In genomic region chr1:167648252-167648849, GRCh38 we compare ENCODE assay signal across 15 cellular contexts. TPM values are rescaled to one million over a fixed set of nuclear protein-coding genes. Genes with fewer than 3 reads are reported as not detected.
DNase-seq lines count a peak whose midpoint lies in the region; ATAC-seq lines count a peak whose summit lies in the region.
"Had no signal": no experiment of that assay in that cellular context is flagged by ENCODE, and none has a peak within 500 bp of the region (broad histone marks: within the 10 kb centered on the region; RNA-seq: fewer than 3 reads in every experiment).

No MANE protein-coding gene starts in this region.

- H3K9me3 Mint-ChIP-seq in CD8-positive, alpha-beta memory T cell = no peaks in the 10 kb centered on the region
- no peaks in the 10 kb centered on the region for H3K9me3 Mint-ChIP-seq in activated naive CD8-positive, alpha-beta T cell (ENCODE audit: low read depth)

- H3K36me3 Mint-ChIP-seq in CD8-positive, alpha-beta memory T cell = peaks cover 0 to 59% (median 10%) of the 10 kb centered on the region in 3 donors
- H3K36me3 Mint-ChIP-seq in activated naive CD8-positive, alpha-beta T cell = no peaks in the 10 kb centered on the region

- POLR2A ChIA-PET in CD8-positive, alpha-beta memory T cell (lab: Charles Lee) = interaction anchor here (1.1 kb wide), 1 partner anchor 20 kb away, joined by 4 read pairs; no protein-coding TSS in a partner anchor

- CTCF ChIA-PET in CD8-positive, alpha-beta memory T cell (lab: Charles Lee) = interaction anchor here (0.8 to 5.1 kb wide), 4 partner anchors 11 to 48 kb away, joined by 3 to 22 read pairs (median 11); no protein-coding TSS in a partner anchor

- H3K4me3 ChIP-seq in BLaER1 (no peak overlapping the region), mucosa of rectum (ENCODE audit: low read length in 2 of 2) (no peak overlapping the region)
- no peak overlapping the region for H3K4me3 ChIP-seq in CD8-positive, alpha-beta memory T cell (ENCODE audit: low read length)
- H3K4me3 ChIP-seq: SJCRH30 had no signal

- peak overlapping the region; percentile 80 for H3K4me2 ChIP-seq in BLaER1
- H3K4me2 ChIP-seq: KMS-11 had no signal

- H3K36me3 ChIP-seq in BLaER1 = peaks cover 73% of the 10 kb centered on the region
- H3K36me3 ChIP-seq in CD8-positive, alpha-beta memory T cell (ENCODE audit: insufficient read depth, low read length) = peaks cover 7% of the 10 kb centered on the region
- no peaks in the 10 kb centered on the region for H3K36me3 ChIP-seq in mucosa of rectum (ENCODE audit: control insufficient read depth in 2 of 2, insufficient read depth in 2 of 2, low read length in 2 of 2)
- H3K36me3 ChIP-seq: SJCRH30 had no signal

- H3K27ac ChIP-seq in BLaER1 = peak overlapping the region; percentile 83
- H3K27ac ChIP-seq in CD8-positive, alpha-beta memory T cell (ENCODE audit: low read depth, low read length) = no peak overlapping the region
- peak overlapping the region; percentile 29 to 45 for H3K27ac ChIP-seq in mucosa of rectum (ENCODE audit: low read depth in 2 of 2, low read length in 2 of 2)
- H3K27ac ChIP-seq: KMS-11, SJCRH30 had no signal

- no peaks in the 10 kb centered on the region for H3K9me3 ChIP-seq in BLaER1
- H3K9me3 ChIP-seq in CD8-positive, alpha-beta memory T cell (ENCODE audit: low read length) = no peaks in the 10 kb centered on the region
- H3K9me3 ChIP-seq in mucosa of rectum (ENCODE audit: control insufficient read depth in 2 of 2, low read length in 2 of 2) = no peaks in the 10 kb centered on the region
- H3K9me3 ChIP-seq: SJCRH30 had no signal

- H3K27ac Mint-ChIP-seq in CD8-positive, alpha-beta memory T cell = peak overlapping the region; percentile 83 to 98 (median 95)
- H3K27ac Mint-ChIP-seq in activated naive CD8-positive, alpha-beta T cell = peak overlapping the region; percentile 78

- H3K27me3 Mint-ChIP-seq in CD8-positive, alpha-beta memory T cell = peaks cover 0 to 1% of the 10 kb centered on the region in 2 donors
- H3K27me3 Mint-ChIP-seq in activated naive CD8-positive, alpha-beta T cell = no peaks in the 10 kb centered on the region

- peaks cover 89 to 93% (median 93%) of the 10 kb centered on the region in 3 donors for H3K4me1 Mint-ChIP-seq in CD8-positive, alpha-beta memory T cell
- peaks cover 86% of the 10 kb centered on the region for H3K4me1 Mint-ChIP-seq in activated naive CD8-positive, alpha-beta T cell (ENCODE audit: low read depth)

- DNase-seq in CD8-positive, alpha-beta memory T cell = no peak
- DNase-seq in iPS-NIHi7 (ENCODE audit: extremely low spot score) (no peak), ACHN (no peak), OCI-M1 (lab: John Stamatoyannopoulos, UW) (no peak)
- DNase-seq: anterior cingulate cortex; C1 segment of cervical spinal cord; effector CD4-positive, alpha-beta T cell; NCI-H187; posterior cingulate gyrus; SJCRH30 had no signal

- in situ Hi-C loops in ACHN (cut with HindIII; ENCODE audit: low pct_ligation_motif_present, low pct_unique_long_range_greater_than_20kb, low sequenced_read_pairs) = no loop called here

- peak overlapping the region in 6 of 7 donors; percentile 36 to 77 (median 73) for H3K4me3 Mint-ChIP-seq in CD8-positive, alpha-beta memory T cell
- no peak overlapping the region for H3K4me3 Mint-ChIP-seq in activated naive CD8-positive, alpha-beta T cell

- H3K4me1 ChIP-seq in BLaER1 = peaks cover 100% of the 10 kb centered on the region
- H3K4me1 ChIP-seq in CD8-positive, alpha-beta memory T cell (ENCODE audit: insufficient read depth, low read length) = peaks cover 77% of the 10 kb centered on the region
- peaks cover 23 to 29% of the 10 kb centered on the region in 2 donors for H3K4me1 ChIP-seq in mucosa of rectum (ENCODE audit: control insufficient read depth in 2 of 2, insufficient read depth in 2 of 2, low read length in 2 of 2)

- ATAC-seq in HG03139 (IDR thresholded peaks at IDR 0.05; ENCODE audit: unreplicated experiment) = no peak

- peak overlapping the region; percentile 54; the same call in 1 of the 2 replicates for H3K9ac ChIP-seq in BLaER1
- no peak overlapping the region for H3K9ac ChIP-seq in mucosa of rectum (ENCODE audit: low read depth in 1 of 2, low read length in 2 of 2)
- H3K9ac ChIP-seq: KMS-11 had no signal

- no peaks in the 10 kb centered on the region for H3K27me3 ChIP-seq in BLaER1
- H3K27me3 ChIP-seq in CD8-positive, alpha-beta memory T cell (ENCODE audit: insufficient read depth, low read length, poor library complexity, severe bottlenecking) = no peaks in the 10 kb centered on the region
- H3K27me3 ChIP-seq in mucosa of rectum (ENCODE audit: control insufficient read depth in 2 of 2, insufficient read depth in 2 of 2, low read length in 2 of 2) = no peaks in the 10 kb centered on the region
- H3K27me3 ChIP-seq: SJCRH30 had no signal

- H4K20me1 ChIP-seq in BLaER1 = peaks cover 100% of the 10 kb centered on the region

RNA-seq across cellular contexts. Expression of gene RCSD1, which starts 18.3 kb away (rescaled TPM):
- total RNA-seq in CD8-positive, alpha-beta memory T cell = 10 to 100 TPM; 45.9 to 47.9 TPM
- polyA plus RNA-seq in CD8-positive, alpha-beta memory T cell = 171 TPM
